18 cellular contexts compared by ENCODE assay signal in genomic region chr4:26345541-26345940, GRCh38. TPM values are rescaled to one million over a fixed set of nuclear protein-coding genes. Genes with fewer than 3 reads are reported as not detected.
DNase-seq lines count a peak whose midpoint lies in the region; ATAC-seq and TF ChIP-seq lines count a peak whose summit lies in the region.
"Had no signal": no experiment of that assay in that cellular context is flagged by ENCODE, and none has a peak within 500 bp of the region (broad histone marks: within the 10 kb centered on the region; RNA-seq: fewer than 3 reads in every experiment).

No MANE protein-coding gene starts in this region.

- peaks cover 100% of the 10 kb centered on the region for H4K20me1 ChIP-seq in smooth muscle cell (ENCODE audit: low read depth)

- H3K79me2 ChIP-seq in smooth muscle cell (ENCODE audit: low read depth) = peaks cover 90% of the 10 kb centered on the region

- H3K9me3 ChIP-seq in esophagus muscularis mucosa (no peaks in the 10 kb centered on the region), smooth muscle cell (replicated peaks; ENCODE audit: low read depth) (no peaks in the 10 kb centered on the region), gastrocnemius medialis (no peaks in the 10 kb centered on the region)
- H3K9me3 ChIP-seq: A549, prostate gland had no signal

- H3K4me3 ChIP-seq in esophagus muscularis mucosa (peak overlapping the region in 3 of 4 donors; percentile 5 to 10 (median 7)), smooth muscle cell (no peak overlapping the region), gastrocnemius medialis (peak overlapping the region in 1 of 4 donors; percentile 2)
- H3K4me3 ChIP-seq: A549, prostate gland had no signal

- H3K27me3 ChIP-seq in esophagus muscularis mucosa (no peaks in the 10 kb centered on the region), smooth muscle cell (ENCODE audit: low read depth) (no peaks in the 10 kb centered on the region), gastrocnemius medialis (no peaks in the 10 kb centered on the region)

- TF ChIP-seq POLR2A in esophagus muscularis mucosa (IDR thresholded peaks at IDR 0.05; ENCODE audit: low read depth) (no peak), gastrocnemius medialis (IDR thresholded peaks at IDR 0.05) (no peak)

- ATAC-seq in HG03342 (IDR thresholded peaks at IDR 0.05; ENCODE audit: unreplicated experiment) (peak; percentile 41), gastrocnemius medialis (no peak)
- ATAC-seq: A549; activated naive CD8-positive, alpha-beta T cell treated with anti-CD3 and anti-CD28 coated beads, Interleukin-2, amount 50 U/mL, for 24 hours; Panc1 had no signal

- intact Hi-C loops in esophagus muscularis mucosa (cut with DNase I) (no loop called here), gastrocnemius medialis (cut with DNase I; ENCODE audit: low total_unique reads) (no loop called here), posterior vena cava (cut with DNase I) (loop anchor here in 1 of 2 donors (5.0 kb wide), 1 partner anchor 918 kb away; no protein-coding TSS in a partner anchor)

- peaks cover 19% of the 10 kb centered on the region for H3F3A ChIP-seq in smooth muscle cell (ENCODE audit: low read depth)

- WGBS in esophagus muscularis mucosa = 39% methylated on average over 3 of the region's 3 CpGs
- 95% methylated on average over 3 of the region's 3 CpGs for WGBS in smooth muscle cell (ENCODE audit: low lambda C conversion rate)

- TF ChIP-seq EP300 in esophagus muscularis mucosa (IDR thresholded peaks at IDR 0.05) = no peak

- H2AFZ ChIP-seq in smooth muscle cell (ENCODE audit: low read depth) = no peak overlapping the region

- H3K27ac ChIP-seq in esophagus muscularis mucosa (replicated peaks in 1 of 4) (no peak overlapping the region), smooth muscle cell (ENCODE audit: low read depth) (peak overlapping the region; percentile 7), gastrocnemius medialis (peak overlapping the region in 1 of 4 donors; percentile 16)
- H3K27ac ChIP-seq: A549, prostate gland had no signal

- in situ Hi-C loops in gastrocnemius medialis (cut with MboI; ENCODE audit: low sequenced_read_pairs in 4 of 4) = loop anchor here in 1 of 4 donors (25.0 kb wide), 1 partner anchor 667 kb away; no protein-coding TSS in a partner anchor

- H3K4me1 ChIP-seq in esophagus muscularis mucosa (peaks cover 42 to 65% (median 57%) of the 10 kb centered on the region in 4 donors), smooth muscle cell (ENCODE audit: low read depth) (peaks cover 19% of the 10 kb centered on the region), gastrocnemius medialis (peaks cover 31 to 48% of the 10 kb centered on the region in 2 donors)
- H3K4me1 ChIP-seq: prostate gland had no signal

- H3K4me2 ChIP-seq in smooth muscle cell = no peak overlapping the region
- H3K4me2 ChIP-seq: A549 had no signal

- no peak overlapping the region for H3K9ac ChIP-seq in smooth muscle cell (ENCODE audit: low read depth)

- no peaks in the 10 kb centered on the region for H3K36me3 ChIP-seq in esophagus muscularis mucosa
- H3K36me3 ChIP-seq in smooth muscle cell (ENCODE audit: low read depth) = no peaks in the 10 kb centered on the region
- no peaks in the 10 kb centered on the region for H3K36me3 ChIP-seq in gastrocnemius medialis
- H3K36me3 ChIP-seq: prostate gland had no signal

- TF ChIP-seq CTCF in esophagus muscularis mucosa (IDR thresholded peaks at IDR 0.05) (no peak), smooth muscle cell (IDR thresholded peaks at IDR 0.05; ENCODE audit: borderline replicate concordance, insufficient read depth, poor library complexity, severe bottlenecking) (no peak), gastrocnemius medialis (IDR thresholded peaks at IDR 0.05 in 4 of 5, conservative IDR thresholded peaks at IDR 0.05 in 1 of 5) (no peak)

- DNase-seq in NOMO-1 treated with DMSO at 0.1 percent for 48 hours (lab: John Stamatoyannopoulos, UW; ENCODE audit: unreplicated experiment) = peak; percentile 25
- DNase-seq in NOMO-1 treated with dmso at 0.1 percent for 144 hours (lab: John Stamatoyannopoulos, UW; ENCODE audit: unreplicated experiment) = no peak
- DNase-seq in esophagus muscularis mucosa (ENCODE audit: extremely low spot score) = no peak
- no peak for DNase-seq in smooth muscle cell (lab: John Stamatoyannopoulos, UW; ENCODE audit: unreplicated experiment)
- DNase-seq in gastrocnemius medialis = no peak
- no peak for DNase-seq in posterior vena cava (ENCODE audit: low spot score)
- no peak for DNase-seq in NCI-H2081 treated with DMSO at 0.1 percent for 48 hours (lab: John Stamatoyannopoulos, UW)
- DNase-seq: activated CD4-positive, alpha-beta T cell treated with anti-CD3 and anti-CD28 coated beads for 1 hour; activated naive CD8-positive, alpha-beta T cell treated with anti-CD3 and anti-CD28 coated beads, Interleukin-2, amount 50 U/mL, for 24 hours; left cardiac atrium; NCI-H1436; NCI-H446; stimulated activated CD4-positive, alpha-beta T cell treated with anti-CD3 and anti-CD28 coated beads, Interleukin-1b, Interleukin-23, amount 100 ng/mL, for 48 hours; SW 1271 had no signal

RNA-seq across cellular contexts. Expression of gene RBPJ, which starts 24.7 kb away (rescaled TPM):
- total RNA-seq in esophagus muscularis mucosa (10 to 100 TPM; 49.7 to 75.2 (median 60.8) TPM), smooth muscle cell (96.9 and 183 TPM in 2 replicates), gastrocnemius medialis (10 to 100 TPM; 22.8 to 73.3 (median 37.1) TPM), posterior vena cava (100 to 1,000 TPM in 1 of 2 donors, 10 to 100 TPM in 1; 78.4 to 116 TPM)
- 135 and 137 TPM in 2 replicates for polyA plus RNA-seq in smooth muscle cell
